ENCODE assay signal across 12 cellular contexts in genomic region chr3:195148553-195148952, GRCh38.
DNase-seq lines count a peak whose midpoint lies in the region; ATAC-seq, FAIRE-seq and TF ChIP-seq lines count a peak whose summit lies in the region.
"Had no signal": no experiment of that assay in that cellular context is flagged by ENCODE, and none has a peak within 500 bp of the region (broad histone marks: within the 10 kb centered on the region; RNA-seq: fewer than 3 reads in every experiment).

No MANE protein-coding gene starts in this region.

- no peak for TF ChIP-seq CTCF in AG10803 (conservative IDR thresholded peaks at IDR 0.05; ENCODE audit: low read length)
- TF ChIP-seq CTCF in osteoblast (IDR thresholded peaks at IDR 0.05; ENCODE audit: extremely low read depth, low read depth, low read length): no peak

- no peaks in the 10 kb centered on the region for H3K9me3 ChIP-seq in osteoblast (ENCODE audit: low read depth, low read length)

- H3K4me3 Mint-ChIP-seq in activated naive CD8-positive, alpha-beta T cell treated with anti-CD3 and anti-CD28 coated beads, Interleukin-2, amount 10 ng/mL, durations not matched to agents 7 days and 5 days: peak overlapping the region; percentile 86
- H3K4me3 Mint-ChIP-seq in naive B cell: peak overlapping the region; percentile 75 to 93 (median 88)
- H3K4me3 Mint-ChIP-seq: H9 had no signal

- H3K27me3 Mint-ChIP-seq in activated naive CD8-positive, alpha-beta T cell treated with anti-CD3 and anti-CD28 coated beads, Interleukin-2, amount 10 ng/mL, durations not matched to agents 7 days and 5 days: no peaks in the 10 kb centered on the region
- H3K27me3 Mint-ChIP-seq in naive B cell: no peaks in the 10 kb centered on the region

- no peaks in the 10 kb centered on the region for H3K79me2 ChIP-seq in osteoblast (ENCODE audit: insufficient read depth, low read length)

- POLR2A ChIA-PET in activated naive CD8-positive, alpha-beta T cell treated with anti-CD3 and anti-CD28 coated beads, Interleukin-2, amount 10 ng/mL, durations not matched to agents 7 days and 5 days (lab: Charles Lee): no interaction called here

- no peaks in the 10 kb centered on the region for H3K36me3 Mint-ChIP-seq in activated naive CD8-positive, alpha-beta T cell treated with anti-CD3 and anti-CD28 coated beads, Interleukin-2, amount 10 ng/mL, durations not matched to agents 7 days and 5 days
- H3K36me3 Mint-ChIP-seq in naive B cell: no peaks in the 10 kb centered on the region
- H3K36me3 Mint-ChIP-seq: activated CD4-positive, alpha-beta memory T cell treated with anti-CD3 and anti-CD28 coated beads for 36 hours had no signal

- no peaks in the 10 kb centered on the region for H3K9me3 Mint-ChIP-seq in activated naive CD8-positive, alpha-beta T cell treated with anti-CD3 and anti-CD28 coated beads, Interleukin-2, amount 10 ng/mL, durations not matched to agents 7 days and 5 days
- H3K9me3 Mint-ChIP-seq in naive B cell: no peaks in the 10 kb centered on the region
- H3K9me3 Mint-ChIP-seq: activated CD4-positive, alpha-beta memory T cell treated with anti-CD3 and anti-CD28 coated beads for 36 hours; H9 had no signal

- DNase-seq in AG10803 (ENCODE audit: low read depth) (peak; percentile 40), GM12891 (ENCODE audit: insufficient read length, low spot score) (no peak), naive B cell (no peak), osteoblast (ENCODE audit: insufficient read length, low spot score, missing footprints) (no peak), hippocampal formation (lab: John Stamatoyannopoulos, UW) (no peak)
- no peak for DNase-seq in activated naive CD8-positive, alpha-beta T cell treated with anti-CD3 and anti-CD28 coated beads, Interleukin-2, amount 10 ng/mL, durations not matched to agents 7 days and 5 days
- DNase-seq in activated CD4-positive, alpha-beta T cell treated with anti-CD3 and anti-CD28 coated beads, Interleukin-2, amount 50 U/mL, for 48 hours: no peak
- DNase-seq: activated CD4-positive, alpha-beta memory T cell treated with anti-CD3 and anti-CD28 coated beads for 36 hours; anterior cingulate cortex; H9; NCI-H1417 treated with DMSO at 0.1 percent for 48 hours had no signal

- no peaks in the 10 kb centered on the region for H4K20me1 ChIP-seq in osteoblast (ENCODE audit: insufficient read depth, low read length)

- FAIRE-seq in GM12891 (lab: Jason Lieb, UNC): peak; percentile 90

- H3K4me1 Mint-ChIP-seq in activated naive CD8-positive, alpha-beta T cell treated with anti-CD3 and anti-CD28 coated beads, Interleukin-2, amount 10 ng/mL, durations not matched to agents 7 days and 5 days: peaks cover 35% of the 10 kb centered on the region
- H3K4me1 Mint-ChIP-seq in naive B cell: peaks cover 58 to 76% (median 62%) of the 10 kb centered on the region in 3 donors

- no peaks in the 10 kb centered on the region for H3K36me3 ChIP-seq in osteoblast (ENCODE audit: insufficient read depth, low read length)

- peak; percentile 78 for TF ChIP-seq POLR2A in GM12891 (IDR thresholded peaks at IDR 0.05; ENCODE audit: low read depth, low read length)

- H3K4me3 ChIP-seq in AG10803 (ENCODE audit: low read length) (peak overlapping the region; percentile 26; the same call in 1 of the 2 replicates), osteoblast (ENCODE audit: insufficient read depth, low read length) (no peak overlapping the region)

- no peak for ATAC-seq in activated naive CD8-positive, alpha-beta T cell treated with anti-CD3 and anti-CD28 coated beads, Interleukin-2, amount 10 ng/mL, durations not matched to agents 7 days and 5 days (ENCODE audit: low read depth)
- peak; percentile 45 to 49 for ATAC-seq in naive B cell (ENCODE audit: low read depth in 2 of 2)
- no peak for ATAC-seq in HG03354 (IDR thresholded peaks at IDR 0.05; ENCODE audit: poor library complexity, severe bottlenecking, unreplicated experiment)

- H3K27ac Mint-ChIP-seq in activated naive CD8-positive, alpha-beta T cell treated with anti-CD3 and anti-CD28 coated beads, Interleukin-2, amount 10 ng/mL, durations not matched to agents 7 days and 5 days: peak overlapping the region; percentile 81
- H3K27ac Mint-ChIP-seq in naive B cell: peak overlapping the region; percentile 6 to 93 (median 81)
- H3K27ac Mint-ChIP-seq: activated CD4-positive, alpha-beta memory T cell treated with anti-CD3 and anti-CD28 coated beads for 36 hours had no signal

- no peak overlapping the region for H3K4me2 ChIP-seq in osteoblast (ENCODE audit: insufficient read depth, low read length)

- H3K4me1 ChIP-seq in osteoblast (ENCODE audit: insufficient read depth, low read length): peaks cover 38% of the 10 kb centered on the region

- no peak overlapping the region for H2AFZ ChIP-seq in osteoblast (ENCODE audit: low read length)

- H3K27me3 ChIP-seq in osteoblast (ENCODE audit: insufficient read depth, low read length): no peaks in the 10 kb centered on the region

- H3K27ac ChIP-seq in osteoblast (ENCODE audit: low read depth, low read length): no peak overlapping the region

TF ChIP-seq in GM12891, 5 proteins besides CTCF, POLR2A, EP300 and RAD21:
- TF ChIP-seq TAF1 (IDR thresholded peaks at IDR 0.05; ENCODE audit: low read depth, low read length) (no peak; the same call in 1 of the 2 replicates), POLR2AphosphoS5 (IDR thresholded peaks at IDR 0.05; ENCODE audit: low read depth, low read length) (peak; percentile 75), POU2F2 (IDR thresholded peaks at IDR 0.05; ENCODE audit: low read depth, low read length) (0 out of 2 replicates have a peak, but pooled peaks have one; percentile 27)

Comparison
In these comparisons a context has a peak if more than half of its experiments do, and no peak if none do; other contexts are left out.
1. ATAC-seq: peak in naive B cell (2 of 2); none in activated naive CD8-positive, alpha-beta T cell treated with anti-CD3 and anti-CD28 coated beads, Interleukin-2, amount 10 ng/mL, durations not matched to agents 7 days and 5 days (single experiment) and HG03354 (single experiment).